8 cellular contexts compared by ENCODE assay signal in genomic region chr19:51887522-51888498, GRCh38. TPM values are rescaled to one million over a fixed set of nuclear protein-coding genes. Genes with fewer than 3 reads are reported as not detected.
DNase-seq lines count a peak whose midpoint lies in the region; ATAC-seq and TF ChIP-seq lines count a peak whose summit lies in the region.

Gene ZNF577, minus strand, starts transcription at chr19:51887951. Its CDS starts 7,569 bp downstream, at chr19:51880382.

- no peaks in the 10 kb centered on the region for H3K27me3 Mint-ChIP-seq in naive thymus-derived CD4-positive, alpha-beta T cell

- CTCF ChIA-PET in naive thymus-derived CD4-positive, alpha-beta T cell (lab: Charles Lee) = no interaction called here
- CTCF ChIA-PET in OCI-LY7 (lab: Charles Lee; ENCODE audit: unreplicated experiment) = no interaction called here

- no peak for TF ChIP-seq CTCF in fibroblast of villous mesenchyme (IDR thresholded peaks at IDR 0.05; ENCODE audit: insufficient read depth, low read depth, low read length)
- no peak for TF ChIP-seq CTCF in OCI-LY7 (conservative IDR thresholded peaks at IDR 0.05; ENCODE audit: low read length)

- peak within 1 kb of the TSS in 8 of 9 donors; percentile 56 to 96 (median 83) for H3K27ac Mint-ChIP-seq in naive thymus-derived CD4-positive, alpha-beta T cell

- DNase-seq in ELF-1 (ENCODE audit: low read depth, low spot score) (peak; percentile 94), RPMI7951 (ENCODE audit: low read depth) (peak; percentile 84), fibroblast of villous mesenchyme (ENCODE audit: low read depth) (peak; percentile 96), OCI-LY7 (ENCODE audit: low spot score) (no peak), NOMO-1 (lab: John Stamatoyannopoulos, UW; ENCODE audit: unreplicated experiment in 2 of 2) (no peak)
- peak; percentile 32 for DNase-seq in activated gamma-delta T cell treated with anti-CD3 and anti-CD28 coated beads, Interleukin-2, amount 50 U/mL, for 16 hours (ENCODE audit: low read depth)
- DNase-seq in naive thymus-derived CD4-positive, alpha-beta T cell = peak in 8 of 9 donors; percentile 37 to 72 (median 63)
- DNase-seq in stimulated activated CD8-positive, alpha-beta memory T cell treated with anti-CD3 and anti-CD28 coated beads, Interleukin-7, amount 100 ng/mL, for 1 hour (ENCODE audit: low read depth in 2 of 2) = peak; percentile 17 to 37

- peaks cover 28 to 95% (median 57%) of the 10 kb centered on the region in 3 experiments for H3K9me3 ChIP-seq in naive thymus-derived CD4-positive, alpha-beta T cell (ENCODE audit: control insufficient read depth in 2 of 3, low read length in 3 of 3)
- H3K9me3 ChIP-seq in OCI-LY7 (ENCODE audit: low read length) = peaks cover 23% of the 10 kb centered on the region

- peaks cover 0 to 14% (median 0%) of the 10 kb centered on the region in 7 donors for H3K4me1 Mint-ChIP-seq in naive thymus-derived CD4-positive, alpha-beta T cell

- POLR2A ChIA-PET in naive thymus-derived CD4-positive, alpha-beta T cell (lab: Charles Lee) = no interaction called here
- POLR2A ChIA-PET in OCI-LY7 (lab: Charles Lee) = no interaction called here

- peaks cover 15 to 59% (median 19%) of the 10 kb centered on the region in 3 experiments for H3K36me3 ChIP-seq in naive thymus-derived CD4-positive, alpha-beta T cell (ENCODE audit: control insufficient read depth in 2 of 3, insufficient read depth in 3 of 3, low read length in 3 of 3)
- peaks cover 57% of the 10 kb centered on the region for H3K36me3 ChIP-seq in OCI-LY7 (ENCODE audit: insufficient read depth, low read length)

- H3K79me2 ChIP-seq in OCI-LY7 (ENCODE audit: insufficient read depth, low read depth, low read length) = no peaks in the 10 kb centered on the region

- H3K9me3 Mint-ChIP-seq in naive thymus-derived CD4-positive, alpha-beta T cell = peaks cover 4 to 97% (median 81%) of the 10 kb centered on the region in 11 donors

- no peaks in the 10 kb centered on the region for H3K9me2 ChIP-seq in OCI-LY7 (ENCODE audit: insufficient read depth, low read length)

- H3K27me3 ChIP-seq in naive thymus-derived CD4-positive, alpha-beta T cell (ENCODE audit: control insufficient read depth in 2 of 2, insufficient read depth in 2 of 2, low read length in 2 of 2) = no peaks in the 10 kb centered on the region

- ATAC-seq in naive thymus-derived CD4-positive, alpha-beta T cell = peak; percentile 96

- no TSS peak for BruUV-seq in OCI-LY7 (replicated peaks; lab: Mats Ljungman, UMichigan)

- peak within 1 kb of the TSS; percentile 23 to 95 (median 90) for H3K4me3 Mint-ChIP-seq in naive thymus-derived CD4-positive, alpha-beta T cell

- no peaks in the 10 kb centered on the region for H4K20me1 ChIP-seq in OCI-LY7 (ENCODE audit: insufficient read depth, low read length)

- intact Hi-C loops in naive thymus-derived CD4-positive, alpha-beta T cell (cut with micrococcal nuclease) = no loop called here
- intact Hi-C loops in OCI-LY7 (cut with micrococcal nuclease; ENCODE audit: unreplicated experiment) = no loop called here

- H2AFZ ChIP-seq in OCI-LY7 (ENCODE audit: low read length) = no peak within 1 kb of the TSS

- H3K4me1 ChIP-seq in naive thymus-derived CD4-positive, alpha-beta T cell (ENCODE audit: control insufficient read depth in 2 of 2, insufficient read depth in 2 of 2, low read length in 2 of 2) = no peaks in the 10 kb centered on the region
- no peaks in the 10 kb centered on the region for H3K4me1 ChIP-seq in OCI-LY7 (ENCODE audit: insufficient read depth, low read length, poor library complexity, severe bottlenecking)

- peaks cover 43 to 81% (median 76%) of the 10 kb centered on the region in 5 donors for H3K36me3 Mint-ChIP-seq in naive thymus-derived CD4-positive, alpha-beta T cell

- H3K4me2 ChIP-seq in OCI-LY7 (ENCODE audit: low read length) = no peak within 1 kb of the TSS

- H3K4me3 ChIP-seq in fibroblast of villous mesenchyme (ENCODE audit: low read depth, low read length) (peak within 1 kb of the TSS; percentile 75), OCI-LY7 (ENCODE audit: low read depth, low read length, poor library complexity, severe bottlenecking) (no peak within 1 kb of the TSS)
- peak within 1 kb of the TSS; percentile 42 for H3K4me3 ChIP-seq in naive thymus-derived CD4-positive, alpha-beta T cell (ENCODE audit: low read length)

- no peak within 1 kb of the TSS for H3K27ac ChIP-seq in naive thymus-derived CD4-positive, alpha-beta T cell (ENCODE audit: low read depth, low read length)
- no peak within 1 kb of the TSS for H3K27ac ChIP-seq in OCI-LY7 (ENCODE audit: low read depth, low read length, poor library complexity, severe bottlenecking)

RNA-seq across cellular contexts. Expression of gene ZNF577, which starts in this region (rescaled TPM):
- 3.3 and 3.7 TPM in 2 replicates for total RNA-seq in RPMI7951 (2014; rRNA removed; shearing (Covaris generic))
- total RNA-seq in fibroblast of villous mesenchyme = 3.5 and 4.2 TPM in 2 replicates
- total RNA-seq in naive thymus-derived CD4-positive, alpha-beta T cell = 10 to 100 TPM in 3 of 5 experiments, 1 to 10 TPM in 2; 7.7 to 28.5 (median 13.3) TPM
- polyA plus RNA-seq in naive thymus-derived CD4-positive, alpha-beta T cell = 1 to 10 TPM; 3.7 to 6.5 TPM
- total RNA-seq in OCI-LY7 (2014; rRNA removed; shearing (Covaris generic)) = 9.6 and 10.0 TPM in 2 replicates
- 2.0 and 3.3 TPM in 2 replicates for total RNA-seq in OCI-LY7 (2022)

Comparison
In these comparisons a context has a peak if more than half of its experiments do, and no peak if none do; other contexts are left out.
1. DNase-seq: peak in ELF-1 (single experiment), RPMI7951 (single experiment), activated gamma-delta T cell treated with anti-CD3 and anti-CD28 coated beads, Interleukin-2, amount 50 U/mL, for 16 hours (single experiment), fibroblast of villous mesenchyme (single experiment), naive thymus-derived CD4-positive, alpha-beta T cell (8 of 9) and stimulated activated CD8-positive, alpha-beta memory T cell treated with anti-CD3 and anti-CD28 coated beads, Interleukin-7, amount 100 ng/mL, for 1 hour (2 of 2); none in OCI-LY7 (single experiment) and NOMO-1 (0 of 2).